9 cellular contexts compared by ENCODE assay signal in the genomic region with DNA sequence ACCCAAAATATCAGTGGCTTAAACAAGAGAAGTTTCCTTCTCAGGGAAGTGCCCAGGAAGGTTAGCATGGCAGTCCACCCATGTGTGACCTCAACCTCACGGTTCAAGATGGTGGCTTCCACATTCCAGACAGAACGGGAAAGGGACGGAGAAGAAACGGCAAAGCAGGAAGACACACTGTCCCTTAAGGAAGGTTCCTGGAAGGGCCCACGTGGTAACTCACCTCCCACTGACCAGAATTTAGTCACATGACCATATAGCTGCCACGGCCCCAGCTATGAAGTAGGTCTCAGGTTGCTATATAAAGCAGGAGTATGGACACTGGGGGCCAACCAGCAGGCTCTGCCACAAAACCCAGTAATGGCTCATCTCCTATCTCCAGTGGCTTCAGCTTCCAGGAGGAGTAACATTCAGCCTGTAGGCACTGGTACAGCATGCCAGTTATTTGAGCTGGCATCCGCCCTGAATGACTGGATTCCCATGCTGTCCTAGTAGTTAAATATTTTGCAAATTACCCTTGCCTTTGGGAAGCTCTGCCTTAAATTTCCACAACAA.
DNase-seq lines count a peak whose midpoint lies in the region; ATAC-seq, FAIRE-seq and TF ChIP-seq lines count a peak whose summit lies in the region.
"Had no signal": no experiment of that assay in that cellular context is flagged by ENCODE, and none has a peak within 500 bp of the region (broad histone marks: within the 10 kb centered on the region; RNA-seq: fewer than 3 reads in every experiment).

No MANE protein-coding gene starts in this region.

- peak; percentile 87 for FAIRE-seq in A204.1 (lab: Jason Lieb, UNC)

- DNase-seq in HFFc6 (peak; percentile 70), brain microvascular endothelial cell (no peak), mesothelial cell of epicardium (ENCODE audit: low spot score in 2 of 2, unreplicated experiment in 2 of 2) (no peak), Kasumi-1 (lab: John Stamatoyannopoulos, UW) (no peak), mesendoderm (no peak)
- DNase-seq: GDM1 had no signal

- peak overlapping the region; percentile 77 for H3K4me3 Mint-ChIP-seq in HFFc6
- H3K4me3 Mint-ChIP-seq in mesothelial cell of epicardium, result no peak overlapping the region

- H4K8ac ChIP-seq in mesendoderm (ENCODE audit: low read depth, low read length), result no peak overlapping the region

- no peak overlapping the region for H2BK15ac ChIP-seq in mesendoderm (replicated peaks; ENCODE audit: low read depth)

- H2AK5ac ChIP-seq in mesendoderm (ENCODE audit: low read length), result no peak overlapping the region

- peaks cover 33% of the 10 kb centered on the region for H3K36me3 Mint-ChIP-seq in HFFc6 (ENCODE audit: low read depth)
- no peaks in the 10 kb centered on the region for H3K36me3 Mint-ChIP-seq in mesothelial cell of epicardium

- no peak overlapping the region for H4K5ac ChIP-seq in mesendoderm (ENCODE audit: low read length)

- in situ Hi-C loops in brain microvascular endothelial cell (cut with HindIII; ENCODE audit: low pct_ligation_motif_present, low sequenced_read_pairs), result no loop called here

- no peaks in the 10 kb centered on the region for H3K27me3 ChIP-seq in brain microvascular endothelial cell (replicated peaks)
- H3K27me3 ChIP-seq in mesendoderm (ENCODE audit: insufficient read depth, low read length, poor library complexity), result no peaks in the 10 kb centered on the region

- H3K27me3 Mint-ChIP-seq in HFFc6 (ENCODE audit: insufficient read depth) (peaks cover 5% of the 10 kb centered on the region), mesothelial cell of epicardium (ENCODE audit: low read depth) (no peaks in the 10 kb centered on the region)

- H3K56ac ChIP-seq in mesendoderm (ENCODE audit: low read length), result no peak overlapping the region

- no peak overlapping the region for H3K18ac ChIP-seq in mesendoderm (ENCODE audit: low read length)

- H3K79me2 ChIP-seq in mesendoderm (ENCODE audit: control insufficient read depth, insufficient read depth, low read length), result no peaks in the 10 kb centered on the region

- H3K36me3 ChIP-seq in brain microvascular endothelial cell (replicated peaks) (no peaks in the 10 kb centered on the region), mesendoderm (ENCODE audit: control insufficient read depth, insufficient read depth, low read length) (no peaks in the 10 kb centered on the region)

- no peak overlapping the region for H3K23ac ChIP-seq in mesendoderm (ENCODE audit: low read length)

- H2BK120ac ChIP-seq in mesendoderm (ENCODE audit: low read depth, low read length), result no peak overlapping the region

- no peak for TF ChIP-seq CTCF in HFFc6 (IDR thresholded peaks at IDR 0.05)
- TF ChIP-seq CTCF in brain microvascular endothelial cell (IDR thresholded peaks at IDR 0.05; ENCODE audit: low read depth, low read length, missing control alignments), result no peak
- TF ChIP-seq CTCF in mesothelial cell of epicardium (IDR thresholded peaks at IDR 0.05; ENCODE audit: unreplicated experiment), result no peak

- H3K4ac ChIP-seq in mesendoderm (ENCODE audit: low read depth, low read length), result no peak overlapping the region

- no peak for ATAC-seq in HG02870 (IDR thresholded peaks at IDR 0.05; ENCODE audit: unreplicated experiment)
- no peak for ATAC-seq in GM21381 (IDR thresholded peaks at IDR 0.05; ENCODE audit: unreplicated experiment)

- no peak overlapping the region for H3K9ac ChIP-seq in mesendoderm (ENCODE audit: low read length)

- no peaks in the 10 kb centered on the region; the same call in none of the 2 replicates for H3K9me3 Mint-ChIP-seq in HFFc6
- no peaks in the 10 kb centered on the region for H3K9me3 Mint-ChIP-seq in mesothelial cell of epicardium

- peak overlapping the region; percentile 89 for H3K27ac Mint-ChIP-seq in HFFc6
- peak overlapping the region; percentile 89 for H3K27ac Mint-ChIP-seq in mesothelial cell of epicardium

- peaks cover 96% of the 10 kb centered on the region for H3K4me1 Mint-ChIP-seq in HFFc6 (ENCODE audit: low read depth)
- peaks cover 56% of the 10 kb centered on the region for H3K4me1 Mint-ChIP-seq in mesothelial cell of epicardium

- H3K4me2 ChIP-seq in mesendoderm (ENCODE audit: low read length), result no peak overlapping the region

- no peak overlapping the region for H2BK5ac ChIP-seq in mesendoderm (ENCODE audit: low read length)

- peaks cover 2% of the 10 kb centered on the region for H3K4me1 ChIP-seq in mesendoderm (ENCODE audit: control insufficient read depth, low read depth, low read length)

- H3K4me3 ChIP-seq in brain microvascular endothelial cell (ENCODE audit: low read depth, low read length) (no peak overlapping the region), mesendoderm (ENCODE audit: low read length) (no peak overlapping the region)

- no peaks in the 10 kb centered on the region for H3K79me1 ChIP-seq in mesendoderm (ENCODE audit: low read length)

- no CpG with 5 or more reads among the region's 7 CpGs for WGBS in mesendoderm (ENCODE audit: extremely low coverage, insufficient coverage, low lambda C conversion rate)

- H3K27ac ChIP-seq in brain microvascular endothelial cell (peak overlapping the region; percentile 48), mesendoderm (ENCODE audit: low read depth, low read length) (no peak overlapping the region)
